Comparison of ENCODE assay signal across 10 cellular contexts in the genomic region with DNA sequence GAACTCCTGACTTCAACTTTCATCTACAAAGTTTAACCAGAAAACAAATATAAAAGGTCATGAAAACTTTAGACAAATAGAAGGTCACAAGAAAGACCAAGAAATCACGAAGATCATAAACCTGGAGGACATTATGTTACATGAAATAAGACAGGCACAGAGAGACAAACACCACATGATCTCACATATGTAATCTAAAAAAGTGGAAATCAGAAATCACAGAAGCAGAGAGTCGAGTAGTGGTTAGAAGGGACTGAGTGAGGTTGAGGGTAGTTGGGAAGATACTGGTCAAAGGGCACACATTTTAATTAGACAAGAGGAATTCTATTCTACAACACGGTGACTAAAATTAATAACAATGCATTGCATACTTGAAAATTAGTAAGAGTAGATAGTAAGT. TPM values are rescaled to one million over a fixed set of nuclear protein-coding genes. Genes with fewer than 3 reads are reported as not detected.
DNase-seq lines count a peak whose midpoint lies in the region; TF ChIP-seq lines count a peak whose summit lies in the region.
"Had no signal": no experiment of that assay in that cellular context is flagged by ENCODE, and none has a peak within 500 bp of the region (broad histone marks: within the 10 kb centered on the region; RNA-seq: fewer than 3 reads in every experiment).

No MANE protein-coding gene starts in this region.

- H3K4me1 Mint-ChIP-seq in T-helper 1 cell treated with Interleukin-12 subunit alpha and Interleukin-12 subunit beta and Interleukin-4 antibody, amounts not matched to agents 30 μg/mL and 1 μg/mL, for 36 hours (ENCODE audit: low read depth) = peaks cover 19% of the 10 kb centered on the region
- H3K4me1 Mint-ChIP-seq in endodermal cell = peaks cover 21% of the 10 kb centered on the region

- H3K79me2 ChIP-seq in OCI-LY1 (ENCODE audit: insufficient read depth, low read length) = peaks cover 18% of the 10 kb centered on the region

- H3K9me2 ChIP-seq in OCI-LY1 (ENCODE audit: low read depth, low read length) = no peaks in the 10 kb centered on the region

- in situ Hi-C loops in GM13977 (cut with MboI; ENCODE audit: low pct_unique_long_range_greater_than_20kb, low sequenced_read_pairs, unreplicated experiment) = no loop called here

- H3K4me3 Mint-ChIP-seq in T-helper 1 cell treated with Interleukin-12 subunit alpha and Interleukin-12 subunit beta and Interleukin-4 antibody, amounts not matched to agents 30 μg/mL and 1 μg/mL, for 36 hours = peak overlapping the region; percentile 76
- H3K4me3 Mint-ChIP-seq in endodermal cell = peak overlapping the region; percentile 70

- TF ChIP-seq CTCF in OCI-LY1 (IDR thresholded peaks at IDR 0.05; ENCODE audit: low read length) (no peak), endodermal cell (conservative IDR thresholded peaks at IDR 0.05) (no peak), retinal pigment epithelial cell (conservative IDR thresholded peaks at IDR 0.05; ENCODE audit: low read depth, low read length) (no peak), GM13977 (IDR thresholded peaks at IDR 0.05; ENCODE audit: extremely low read depth, insufficient read depth, missing control alignments) (no peak)

- no peaks in the 10 kb centered on the region for H3K27me3 Mint-ChIP-seq in T-helper 1 cell treated with Interleukin-12 subunit alpha and Interleukin-12 subunit beta and Interleukin-4 antibody, amounts not matched to agents 30 μg/mL and 1 μg/mL, for 36 hours (ENCODE audit: low read depth)
- no peaks in the 10 kb centered on the region for H3K27me3 Mint-ChIP-seq in endodermal cell (ENCODE audit: insufficient read depth)

- DNase-seq in T-helper 1 cell = no peak
- DNase-seq in endodermal cell = no peak
- DNase-seq in retinal pigment epithelial cell (ENCODE audit: low read depth) = no peak
- DNase-seq in GDM1 (lab: John Stamatoyannopoulos, UW) = no peak
- no peak for DNase-seq in GM13977 (ENCODE audit: low spot score)
- DNase-seq in NCI-H187 (lab: John Stamatoyannopoulos, UW) = no peak
- DNase-seq: effector CD4-positive, alpha-beta T cell; stimulated activated CD4-positive, alpha-beta T cell treated with anti-CD3 and anti-CD28 coated beads, Interleukin-4, amount 100 ng/mL, for 24 hours had no signal

- peak overlapping the region; percentile 90 for H3K9ac ChIP-seq in OCI-LY1 (ENCODE audit: low read length)
- H3K9ac ChIP-seq in endodermal cell (ENCODE audit: extremely low read depth, low read length, poor library complexity, severe bottlenecking) = no peak overlapping the region

- H3K27ac ChIP-seq in OCI-LY1 (ENCODE audit: low read depth, low read length, poor library complexity, severe bottlenecking) = no peak overlapping the region
- H3K27ac ChIP-seq in endodermal cell (ENCODE audit: low read depth, low read length) = no peak overlapping the region

- H3K27ac Mint-ChIP-seq in T-helper 1 cell treated with Interleukin-12 subunit alpha and Interleukin-12 subunit beta and Interleukin-4 antibody, amounts not matched to agents 30 μg/mL and 1 μg/mL, for 36 hours = peak overlapping the region; percentile 53
- no peak overlapping the region for H3K27ac Mint-ChIP-seq in endodermal cell

- peaks cover 12% of the 10 kb centered on the region for H3K36me3 Mint-ChIP-seq in T-helper 1 cell treated with Interleukin-12 subunit alpha and Interleukin-12 subunit beta and Interleukin-4 antibody, amounts not matched to agents 30 μg/mL and 1 μg/mL, for 36 hours (ENCODE audit: low read depth)
- H3K36me3 Mint-ChIP-seq in endodermal cell (ENCODE audit: low read depth) = peaks cover 25% of the 10 kb centered on the region

- peak overlapping the region; percentile 77 for H3K4me2 ChIP-seq in OCI-LY1 (ENCODE audit: low read length)

- H4K20me1 ChIP-seq in OCI-LY1 (ENCODE audit: insufficient read depth, low read length) = no peaks in the 10 kb centered on the region

- H3K27me3 ChIP-seq in OCI-LY1 (ENCODE audit: insufficient read depth, low read length) (no peaks in the 10 kb centered on the region), endodermal cell (ENCODE audit: control insufficient read depth, insufficient read depth, low read length, poor library complexity, severe bottlenecking) (no peaks in the 10 kb centered on the region)

- peaks cover 19% of the 10 kb centered on the region for H3K4me1 ChIP-seq in OCI-LY1 (ENCODE audit: insufficient read depth, low read length, severe bottlenecking)
- no peaks in the 10 kb centered on the region for H3K4me1 ChIP-seq in endodermal cell (ENCODE audit: control insufficient read depth, insufficient read depth, low read length)

- no peak overlapping the region for H2AFZ ChIP-seq in OCI-LY1 (ENCODE audit: low read length)

- no peaks in the 10 kb centered on the region for H3K9me3 ChIP-seq in OCI-LY1 (ENCODE audit: low read length)
- H3K9me3 ChIP-seq in endodermal cell (ENCODE audit: control insufficient read depth, low read length) = no peaks in the 10 kb centered on the region

- no peaks in the 10 kb centered on the region for H3F3A ChIP-seq in OCI-LY1 (ENCODE audit: insufficient read depth, low read length)

- H3K4me3 ChIP-seq in OCI-LY1 (ENCODE audit: low read depth, low read length, poor library complexity, severe bottlenecking) (peak overlapping the region; percentile 76), endodermal cell (ENCODE audit: low read length) (peak overlapping the region; percentile 80), retinal pigment epithelial cell (ENCODE audit: low read length) (peak overlapping the region; percentile 71)

- H3K9me3 Mint-ChIP-seq in T-helper 1 cell treated with Interleukin-12 subunit alpha and Interleukin-12 subunit beta and Interleukin-4 antibody, amounts not matched to agents 30 μg/mL and 1 μg/mL, for 36 hours = no peaks in the 10 kb centered on the region
- peaks cover 6% of the 10 kb centered on the region for H3K9me3 Mint-ChIP-seq in endodermal cell

- 87 to 100% methylated on average over 2 of the region's 3 CpGs for WGBS in endodermal cell (ENCODE audit: insufficient coverage in 1 of 2, insufficient read length in 1 of 2), 2 experiments

- H3K36me3 ChIP-seq in OCI-LY1 (ENCODE audit: insufficient read depth, low read length) = peaks cover 17% of the 10 kb centered on the region; the same call in 1 of the 2 replicates
- peaks cover 17% of the 10 kb centered on the region for H3K36me3 ChIP-seq in endodermal cell (ENCODE audit: control insufficient read depth, insufficient read depth, low read length)

RNA-seq across cellular contexts. Expression of gene GCFC2, which starts 1.4 kb away (rescaled TPM):
- total RNA-seq in endodermal cell = 10 to 100 TPM; 18.6 to 28.7 TPM
- 29.2 TPM for polyA plus RNA-seq in endodermal cell (2013, experiment 1 of 2)
- polyA plus RNA-seq in endodermal cell (2013, experiment 2 of 2) = 25.0 TPM
